9 cellular contexts compared by ENCODE assay signal in genomic region chr10:71848325-71849277, GRCh38. TPM values are rescaled to one million over a fixed set of nuclear protein-coding genes. Genes with fewer than 3 reads are reported as not detected.
DNase-seq lines count a peak whose midpoint lies in the region; ATAC-seq, FAIRE-seq and TF ChIP-seq lines count a peak whose summit lies in the region.
"Had no signal": no experiment of that assay in that cellular context is flagged by ENCODE, and none has a peak within 500 bp of the region (broad histone marks: within the 10 kb centered on the region; RNA-seq: fewer than 3 reads in every experiment).

No MANE protein-coding gene starts in this region.

- no peak for FAIRE-seq in GM12878 (lab: Jason Lieb, UNC)

- SMC1A ChIA-PET in GM12878 (lab: Charles Lee; ENCODE audit: uncharacterized antibody, unreplicated experiment), result no interaction called here

- H3K4me1 ChIP-seq in GM12878 (ENCODE audit: control insufficient read depth, insufficient read depth, low read length) (peaks cover 24% of the 10 kb centered on the region), liver (ENCODE audit: control insufficient read depth in 4 of 4, insufficient read depth in 4 of 4, low read length in 3 of 4) (peaks cover 20 to 39% (median 25%) of the 10 kb centered on the region in 4 donors), testis (peaks cover 28% of the 10 kb centered on the region), transverse colon (peaks cover 16 to 51% (median 24%) of the 10 kb centered on the region in 4 donors)

- H3K9ac ChIP-seq in GM12878 (ENCODE audit: control insufficient read depth, insufficient read depth, low read length) (peak overlapping the region; percentile 13; the same call in 1 of the 2 replicates), liver (ENCODE audit: low read depth in 1 of 2, low read length in 2 of 2) (no peak overlapping the region)

- no peak for TF ChIP-seq POLR2A in GM12878 (IDR thresholded peaks at IDR 0.05; ENCODE audit: low read depth, low read length)
- TF ChIP-seq POLR2A in testis (IDR thresholded peaks at IDR 0.05), result no peak
- TF ChIP-seq POLR2A in transverse colon (IDR thresholded peaks at IDR 0.05), result no peak

- H3K4me1 Mint-ChIP-seq in activated T-cell treated with anti-CD3 and anti-CD28 coated beads, Interleukin-2, amount 50 U/mL, for 24 hours (ENCODE audit: low read depth), result peaks cover 63% of the 10 kb centered on the region

- no peaks in the 10 kb centered on the region; the same call in 1 of the 2 replicates for H4K20me1 ChIP-seq in GM12878 (ENCODE audit: control insufficient read depth, insufficient read depth)

- H3K79me2 ChIP-seq in GM12878 (ENCODE audit: control insufficient read depth, insufficient read depth, low read length), result peaks cover 70% of the 10 kb centered on the region

- CTCF ChIA-PET in GM12878 (lab: Yijun Ruan, JAX), result interaction anchor here (1.4 to 6.4 kb wide), 3 partner anchors 11 to 76 kb away, joined by 3 to 54 read pairs (median 8); partner anchors contain the start of gene VSIR

- ATAC-seq in GM12878, result no peak
- no peak for ATAC-seq in GM18858 (IDR thresholded peaks at IDR 0.05; ENCODE audit: unreplicated experiment)

- peak overlapping the region; percentile 90 for H3K4me3 Mint-ChIP-seq in activated T-cell treated with anti-CD3 and anti-CD28 coated beads, Interleukin-2, amount 50 U/mL, for 24 hours

- H3K27ac ChIP-seq in GM12878 (ENCODE audit: control insufficient read depth, insufficient read depth), result no peak overlapping the region
- peak overlapping the region; percentile 4 to 18 for H3K27ac ChIP-seq in liver (ENCODE audit: low read depth in 1 of 2, low read length in 2 of 2)
- peak overlapping the region; percentile 26 to 97 for H3K27ac ChIP-seq in testis
- H3K27ac ChIP-seq in transverse colon, result peak overlapping the region in 2 of 4 donors; percentile 19 to 98

- no peak for TF ChIP-seq RAD21 in GM12878 (IDR thresholded peaks at IDR 0.05; ENCODE audit: insufficient read depth, low read depth, low read length)
- TF ChIP-seq RAD21 in liver (IDR thresholded peaks at IDR 0.05), result no peak

- 93% methylated on average over 11 of the region's 11 CpGs for WGBS in GM12878 (ENCODE audit: insufficient coverage, insufficient replicate concordance, low lambda C conversion rate, missing lambda C conversion rate)
- WGBS in liver, result 77% methylated on average over 11 of the region's 11 CpGs
- WGBS in testis, 2 donors, result 66 to 67% methylated on average over 11 of the region's 11 CpGs
- WGBS in transverse colon (ENCODE audit: low coverage in 1 of 2), 2 donors, result 75 to 82% methylated on average over 10 to 11 of the region's 11 CpGs

- peak overlapping the region; percentile 74 for H3K4me3 ChIP-seq in GM12878
- no peak overlapping the region for H3K4me3 ChIP-seq in liver (ENCODE audit: low read depth in 1 of 3, low read length in 3 of 3)
- no peak overlapping the region for H3K4me3 ChIP-seq in testis
- H3K4me3 ChIP-seq in transverse colon, result peak overlapping the region in 1 of 4 donors; percentile 92

- peak overlapping the region; percentile 75 for H3K4me2 ChIP-seq in GM12878 (ENCODE audit: control insufficient read depth, insufficient read depth)

- in situ Hi-C loops in GM12878 (cut with MboI), result no loop called here
- in situ Hi-C loops in transverse colon (cut with MboI; ENCODE audit: low pct_ligation_motif_present in 1 of 4, low pct_unique_long_range_greater_than_20kb in 1 of 4, low sequenced_read_pairs in 3 of 4), result no loop called here

- H3K9me3 ChIP-seq in GM12878 (replicated peaks; ENCODE audit: control insufficient read depth, insufficient read depth, low read length), result no peaks in the 10 kb centered on the region
- H3K9me3 ChIP-seq in liver (ENCODE audit: control insufficient read depth in 4 of 4, low read length in 3 of 4), result no peaks in the 10 kb centered on the region
- H3K9me3 ChIP-seq in testis, result no peaks in the 10 kb centered on the region
- H3K9me3 ChIP-seq in transverse colon, result no peaks in the 10 kb centered on the region

- H3K27me3 Mint-ChIP-seq in activated T-cell treated with anti-CD3 and anti-CD28 coated beads, Interleukin-2, amount 50 U/mL, for 24 hours, result no peaks in the 10 kb centered on the region

- RAD21 ChIA-PET in GM12878 (lab: Charles Lee; ENCODE audit: unreplicated experiment), result interaction anchor here (1.6 kb wide), 1 partner anchor 48 kb away, joined by 4 read pairs; no protein-coding TSS in a partner anchor

- H3K36me3 Mint-ChIP-seq in activated T-cell treated with anti-CD3 and anti-CD28 coated beads, Interleukin-2, amount 50 U/mL, for 24 hours (ENCODE audit: low read depth), result peaks cover 8% of the 10 kb centered on the region

- no peaks in the 10 kb centered on the region for H3K36me3 ChIP-seq in GM12878 (ENCODE audit: control insufficient read depth in 2 of 2, insufficient read depth in 2 of 2, low read length in 1 of 2)
- H3K36me3 ChIP-seq in liver (ENCODE audit: control insufficient read depth in 4 of 4, insufficient read depth in 3 of 4, low read depth in 1 of 4, low read length in 3 of 4), result no peaks in the 10 kb centered on the region
- H3K36me3 ChIP-seq in testis (ENCODE audit: low read depth, missing control alignments), result no peaks in the 10 kb centered on the region
- no peaks in the 10 kb centered on the region for H3K36me3 ChIP-seq in transverse colon

- intact Hi-C loops in GM12878 (cut with micrococcal nuclease; ENCODE audit: unreplicated experiment), result no loop called here
- intact Hi-C loops in testis (cut with DNase I; ENCODE audit: low total_unique reads), result no loop called here
- intact Hi-C loops in transverse colon (cut with DNase I; ENCODE audit: low total_unique reads), result no loop called here

- no peak overlapping the region for H2AFZ ChIP-seq in GM12878 (ENCODE audit: control insufficient read depth, low read depth, low read length)

- H3K9me3 Mint-ChIP-seq in activated T-cell treated with anti-CD3 and anti-CD28 coated beads, Interleukin-2, amount 50 U/mL, for 24 hours, result no peaks in the 10 kb centered on the region

- TF ChIP-seq EP300 in GM12878 (IDR thresholded peaks at IDR 0.05; ENCODE audit: borderline replicate concordance in 1 of 2, control insufficient read depth in 1 of 2, low read depth in 2 of 2, low read length in 2 of 2), result no peak
- no peak for TF ChIP-seq EP300 in transverse colon (IDR thresholded peaks at IDR 0.05; ENCODE audit: low read depth)

- POLR2A ChIA-PET in GM12878 (lab: Charles Lee), result interaction anchor here (0.5 to 1.0 kb wide), 3 partner anchors 8 to 673 kb away, joined by 3 to 4 read pairs (median 4); no protein-coding TSS in a partner anchor

- H3K27me3 ChIP-seq in GM12878 (replicated peaks in 1 of 2; ENCODE audit: control insufficient read depth in 2 of 2, insufficient read depth in 2 of 2, low read length in 1 of 2) (no peaks in the 10 kb centered on the region), liver (ENCODE audit: control insufficient read depth in 4 of 4, insufficient read depth in 4 of 4, low read length in 3 of 4) (no peaks in the 10 kb centered on the region), testis (no peaks in the 10 kb centered on the region), transverse colon (no peaks in the 10 kb centered on the region)

- BruUV-seq in GM12878 (replicated peaks; lab: Mats Ljungman, UMichigan), result no TSS peak

- TF ChIP-seq CTCF in GM12878 (IDR thresholded peaks at IDR 0.05 in 2 of 3, conservative IDR thresholded peaks at IDR 0.05 in 1 of 3; ENCODE audit: control insufficient read depth in 2 of 3, extremely low read depth in 1 of 3, insufficient read depth in 1 of 3, low read depth in 3 of 3, low read length in 3 of 3) (no peak), liver (IDR thresholded peaks at IDR 0.05; ENCODE audit: low read depth, low read length, missing input control) (no peak), testis (IDR thresholded peaks at IDR 0.05) (no peak), transverse colon (IDR thresholded peaks at IDR 0.05) (no peak)

- DNase-seq in activated T-cell treated with anti-CD3 and anti-CD28 coated beads, Interleukin-2, amount 50 U/mL, for 24 hours, result no peak
- no peak for DNase-seq in activated T-cell treated with anti-CD3 and anti-CD28 coated beads for 4 hours
- DNase-seq in GM12878 (ENCODE audit: low read depth, low spot score), result no peak
- DNase-seq in testis, result no peak
- DNase-seq in NOMO-1 treated with dmso at 0.1 percent for 144 hours (lab: John Stamatoyannopoulos, UW; ENCODE audit: unreplicated experiment), result no peak
- DNase-seq in transverse colon, result no peak
- DNase-seq: islet precursor cell had no signal

- no peak overlapping the region for H3K27ac Mint-ChIP-seq in activated T-cell treated with anti-CD3 and anti-CD28 coated beads, Interleukin-2, amount 50 U/mL, for 24 hours

TF ChIP-seq in liver, 16 proteins besides CTCF, POLR2A, EP300 and RAD21:
- TF ChIP-seq HNF4A (conservative IDR thresholded peaks at IDR 0.05), result peak in 1 of 2 donors; percentile 13
- TF ChIP-seq EGR1 (IDR thresholded peaks at IDR 0.05; ENCODE audit: low read depth in 2 of 2), result no peak

RNA-seq across cellular contexts. Expression of gene PSAP, which starts 2.5 kb away (rescaled TPM):
- total RNA-seq in GM12878 (2013; cell fraction: nucleolus; rRNA removed), result 269 and 285 TPM in 2 replicates
- 287 and 299 TPM in 2 replicates for total RNA-seq in GM12878 (2014; rRNA removed)
- total RNA-seq in GM12878 (2014; rRNA removed; fragmentation: Illumina TruSeq; extraction: Trizol), result 178 and 179 TPM in 2 replicates
- total RNA-seq in GM12878 (2021), result 336 and 346 TPM in 2 replicates
- 193 TPM for polyA plus RNA-seq in GM12878 (2011; ENCODE audit: low read depth)
- 190 and 232 TPM in 2 replicates for polyA plus RNA-seq in GM12878 (2011; rRNA removed)
- 284 and 288 TPM in 2 replicates for polyA plus RNA-seq in GM12878 (2011; cell fraction: cytosol; rRNA removed)
- polyA plus RNA-seq in GM12878 (2011; cell fraction: nucleus; rRNA removed), result 240 and 286 TPM in 2 replicates
- polyA plus RNA-seq in GM12878 (2012), result 258 and 314 TPM in 2 replicates
- polyA plus RNA-seq in GM12878 (2014; fragmentation: Illumina TruSeq; extraction: Trizol), result 251 and 258 TPM in 2 replicates
- polyA plus RNA-seq in GM12878 (2014; fragmentation: Nextera tagmentation; extraction: Ambion mirVana), result 100 to 1,000 TPM; 280 to 312 TPM
- 309 and 310 TPM in 2 replicates for polyA plus RNA-seq in GM12878 (2014; rRNA removed)
- polyA plus RNA-seq in GM12878 (2016; fragmentation: Nextera tagmentation; extraction: Ambion mirVana), result 100 to 1,000 TPM; 275 to 291 TPM
- polyA minus RNA-seq in GM12878 (2011; rRNA and poly(A)+ RNA removed), result 185 and 279 TPM in 2 replicates
- polyA minus RNA-seq in GM12878 (2011; cell fraction: cytosol; rRNA and poly(A)+ RNA removed), result 85.0 and 93.7 TPM in 2 replicates
- polyA minus RNA-seq in GM12878 (2011; cell fraction: nucleus; rRNA and poly(A)+ RNA removed), result 43.9 and 51.0 TPM in 2 replicates
- total RNA-seq in liver, result 100 to 1,000 TPM; 435 to 510 TPM
- 100 to 1,000 TPM; 255 to 671 TPM for polyA plus RNA-seq in liver
- total RNA-seq in testis, result 1,000 to 10,000 TPM; 1,011 to 1,399 TPM
- 1,346 TPM for polyA plus RNA-seq in testis (ENCODE audit: insufficient read depth, low read depth, low replicate concordance)
- 100 to 1,000 TPM; 383 to 667 (median 478) TPM for total RNA-seq in transverse colon
